15 cellular contexts compared by ENCODE assay signal in the genomic region with DNA sequence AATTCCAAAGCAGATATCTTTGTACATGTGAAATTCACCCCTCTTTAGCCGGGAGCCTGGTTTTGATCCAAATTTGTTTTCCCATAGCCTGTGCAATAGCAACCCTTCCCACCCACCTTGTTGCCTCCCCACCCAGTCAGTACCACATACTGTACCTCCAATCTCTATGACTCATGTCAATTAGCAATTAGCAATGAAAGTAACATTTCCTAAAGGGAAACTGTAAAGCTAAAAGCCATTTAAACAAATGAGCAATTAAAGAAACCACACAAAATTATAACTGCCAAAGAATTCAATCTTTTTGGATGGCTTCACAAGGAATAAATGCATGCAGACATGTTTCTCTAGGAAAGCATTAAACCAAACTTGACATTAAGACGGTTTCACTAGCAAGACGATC.
DNase-seq lines count a peak whose midpoint lies in the region; ATAC-seq and TF ChIP-seq lines count a peak whose summit lies in the region.
"Had no signal": no experiment of that assay in that cellular context is flagged by ENCODE, and none has a peak within 500 bp of the region (broad histone marks: within the 10 kb centered on the region; RNA-seq: fewer than 3 reads in every experiment).

No MANE protein-coding gene starts in this region.

- peaks cover 68% of the 10 kb centered on the region for H3K36me3 Mint-ChIP-seq in CD4-positive, alpha-beta T cell (ENCODE audit: low read depth)
- H3K36me3 Mint-ChIP-seq in IgD-negative memory B cell, result peaks cover 2% of the 10 kb centered on the region
- no peaks in the 10 kb centered on the region for H3K36me3 Mint-ChIP-seq in natural killer cell

- POLR2A ChIA-PET in CD4-positive, alpha-beta T cell (lab: Charles Lee), result no interaction called here

- no peaks in the 10 kb centered on the region for H3K9me3 Mint-ChIP-seq in CD4-positive, alpha-beta T cell
- H3K9me3 Mint-ChIP-seq in IgD-negative memory B cell (no peaks in the 10 kb centered on the region), natural killer cell (no peaks in the 10 kb centered on the region)

- H3K9me3 ChIP-seq in CD4-positive, alpha-beta T cell (ENCODE audit: control insufficient read depth, low read length), result no peaks in the 10 kb centered on the region
- H3K9me3 ChIP-seq: esophagus squamous epithelium, prostate gland, testis had no signal

- peaks cover 77% of the 10 kb centered on the region for H3K4me1 Mint-ChIP-seq in CD4-positive, alpha-beta T cell (ENCODE audit: low read depth)
- H3K4me1 Mint-ChIP-seq in IgD-negative memory B cell (peaks cover 18 to 30% (median 21%) of the 10 kb centered on the region in 3 donors), natural killer cell (peaks cover 45 to 58% of the 10 kb centered on the region in 2 donors)

- H3K27ac Mint-ChIP-seq in CD4-positive, alpha-beta T cell, result peak overlapping the region; percentile 91
- H3K27ac Mint-ChIP-seq in IgD-negative memory B cell (peak overlapping the region in 2 of 3 donors; percentile 55 to 92), natural killer cell (peak overlapping the region; percentile 85 to 98)

- no peaks in the 10 kb centered on the region for H3K27me3 Mint-ChIP-seq in CD4-positive, alpha-beta T cell
- H3K27me3 Mint-ChIP-seq in IgD-negative memory B cell (no peaks in the 10 kb centered on the region), natural killer cell (ENCODE audit: low read depth in 2 of 2) (peaks cover 0 to 6% of the 10 kb centered on the region in 2 donors)

- TF ChIP-seq CTCF in CD4-positive, alpha-beta T cell (IDR thresholded peaks at IDR 0.05), result no peak
- TF ChIP-seq CTCF in natural killer cell (IDR thresholded peaks at IDR 0.05), result no peak

- peak overlapping the region; percentile 46 for H3K27ac ChIP-seq in CD4-positive, alpha-beta T cell (ENCODE audit: low read depth, low read length)
- H3K27ac ChIP-seq: hepatocyte, prostate gland, testis had no signal

- DNase-seq in CD4-positive, alpha-beta T cell, result no peak
- DNase-seq in activated naive CD4-positive, alpha-beta T cell treated with anti-CD3 and anti-CD28 coated beads, Interleukin-2, amount 50 U/mL, for 16 hours, result peak; percentile 11
- DNase-seq in natural killer cell (no peak), NCI-H446 (lab: John Stamatoyannopoulos, UW) (no peak), cerebellum (ENCODE audit: low spot score) (no peak), NCI-H2029 (lab: John Stamatoyannopoulos, UW) (no peak)
- DNase-seq: dermis blood vessel endothelial cell, esophagus squamous epithelium, NCI-H526 treated with DMSO at 0.1 percent for 48 hours, RPMI8226, testis had no signal

- CTCF ChIA-PET in CD4-positive, alpha-beta T cell (lab: Charles Lee), result interaction anchor here (1.2 kb wide), 1 partner anchor 204 kb away, joined by 3 read pairs; no protein-coding TSS in a partner anchor

- no peak for ATAC-seq in CD4-positive, alpha-beta T cell (ENCODE audit: poor library complexity)
- ATAC-seq in natural killer cell (no peak), GM19035 (IDR thresholded peaks at IDR 0.05; ENCODE audit: unreplicated experiment) (no peak)

- H3K4me3 Mint-ChIP-seq in CD4-positive, alpha-beta T cell, result peak overlapping the region; percentile 7
- H3K4me3 Mint-ChIP-seq in IgD-negative memory B cell (no peak overlapping the region), natural killer cell (no peak overlapping the region)

- intact Hi-C loops in CD4-positive, alpha-beta T cell (cut with DNase I, micrococcal nuclease), result loop anchor here (2.0 to 5.0 kb wide), 2 partner anchors 63 to 203 kb away; a partner anchor contains a TSS
- intact Hi-C loops in natural killer cell (cut with micrococcal nuclease), result loop anchor here (5.0 kb wide), 2 partner anchors 43 to 63 kb away; no protein-coding TSS in a partner anchor

- no peaks in the 10 kb centered on the region for H3K27me3 ChIP-seq in CD4-positive, alpha-beta T cell (ENCODE audit: control insufficient read depth, insufficient read depth, low read length)
- H3K27me3 ChIP-seq: esophagus squamous epithelium, hepatocyte, testis had no signal
